30 cellular contexts compared by ENCODE assay signal in the genomic region with DNA sequence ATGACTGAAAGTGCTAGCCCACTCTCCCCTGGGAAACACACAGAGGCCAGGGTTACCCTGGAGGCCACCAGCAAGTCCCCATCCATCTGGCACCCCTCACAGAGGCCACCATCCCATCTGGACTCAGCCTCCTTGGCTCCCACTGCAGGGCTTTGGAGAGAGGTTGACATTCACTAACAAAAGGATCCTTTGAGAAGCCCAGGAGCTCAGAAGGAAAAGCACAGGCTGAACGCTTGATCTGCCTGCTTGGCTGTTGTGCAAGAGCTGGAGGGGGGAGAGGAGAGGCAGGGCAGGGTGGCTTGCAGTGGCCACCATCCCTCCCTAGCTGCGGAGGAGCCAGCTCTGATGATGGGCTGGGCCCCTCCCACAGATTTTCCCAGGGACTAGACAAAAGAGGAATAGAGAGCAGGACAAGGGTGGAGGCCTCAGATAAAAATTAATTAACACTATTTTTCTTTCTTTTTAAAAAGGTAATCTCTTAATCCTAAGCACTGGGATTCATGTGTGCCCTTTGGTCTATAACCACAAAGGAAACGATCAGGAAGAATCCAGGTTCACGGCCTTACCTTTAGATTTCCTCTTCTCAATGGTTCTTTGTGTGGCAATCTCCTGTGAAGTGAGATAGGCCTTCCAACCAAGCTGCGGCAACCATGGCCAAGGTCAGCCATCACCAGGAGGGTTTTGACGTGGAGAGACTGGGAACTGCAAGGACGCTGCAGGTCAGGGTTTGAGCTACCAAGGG.
DNase-seq lines count a peak whose midpoint lies in the region; TF ChIP-seq lines count a peak whose summit lies in the region.
"Had no signal": no experiment of that assay in that cellular context is flagged by ENCODE, and none has a peak within 500 bp of the region (broad histone marks: within the 10 kb centered on the region; RNA-seq: fewer than 3 reads in every experiment).

No MANE protein-coding gene starts in this region.

- in situ Hi-C loops in brain microvascular endothelial cell (cut with HindIII; ENCODE audit: low pct_ligation_motif_present, low sequenced_read_pairs) = no loop called here

- no peaks in the 10 kb centered on the region for H3K36me3 ChIP-seq in brain microvascular endothelial cell (replicated peaks)
- H3K36me3 ChIP-seq: BE2C, cardiac muscle cell, HAP-1, SJCRH30, upper lobe of left lung had no signal

- peak overlapping the region; percentile 89 for H3K27ac Mint-ChIP-seq in glutamatergic neuron (ENCODE audit: unreplicated experiment)
- H3K27ac Mint-ChIP-seq: activated CD4-positive, alpha-beta memory T cell treated with anti-CD3 and anti-CD28 coated beads for 36 hours; activated naive CD4-positive, alpha-beta T cell treated with anti-CD3 and anti-CD28 coated beads, Interleukin-2, amount 50 U/mL, for 24 hours; activated T-helper 17 cell treated with anti-CD3 and anti-CD28 coated beads, Interleukin-2, amount 50 U/mL, for 72 hours; effector memory CD8-positive, alpha-beta T cell had no signal

- peaks cover 4% of the 10 kb centered on the region for H3K27me3 Mint-ChIP-seq in glutamatergic neuron (ENCODE audit: unreplicated experiment)
- H3K27me3 Mint-ChIP-seq: activated CD4-positive, alpha-beta memory T cell treated with anti-CD3 and anti-CD28 coated beads for 36 hours; activated T-helper 17 cell treated with anti-CD3 and anti-CD28 coated beads, Interleukin-2, amount 50 U/mL, for 72 hours; effector memory CD8-positive, alpha-beta T cell had no signal

- no peak overlapping the region for H3K4me3 Mint-ChIP-seq in glutamatergic neuron (ENCODE audit: unreplicated experiment)
- H3K4me3 Mint-ChIP-seq: activated CD4-positive, alpha-beta memory T cell treated with anti-CD3 and anti-CD28 coated beads for 36 hours; activated naive CD4-positive, alpha-beta T cell treated with anti-CD3 and anti-CD28 coated beads, Interleukin-2, amount 50 U/mL, for 24 hours; activated T-helper 17 cell treated with anti-CD3 and anti-CD28 coated beads, Interleukin-2, amount 50 U/mL, for 72 hours; effector memory CD8-positive, alpha-beta T cell had no signal

- H3K4me1 Mint-ChIP-seq in glutamatergic neuron (ENCODE audit: low read depth, unreplicated experiment) = peaks cover 12% of the 10 kb centered on the region
- H3K4me1 Mint-ChIP-seq: activated naive CD4-positive, alpha-beta T cell treated with anti-CD3 and anti-CD28 coated beads, Interleukin-2, amount 50 U/mL, for 24 hours; activated T-helper 17 cell treated with anti-CD3 and anti-CD28 coated beads, Interleukin-2, amount 50 U/mL, for 72 hours had no signal

- no peak overlapping the region for H3K27ac ChIP-seq in brain microvascular endothelial cell
- H3K27ac ChIP-seq: cardiac muscle cell, foreskin keratinocyte, SJCRH30, skin epidermis, upper lobe of left lung had no signal

- TF ChIP-seq CTCF in NB4 (IDR thresholded peaks at IDR 0.05; ENCODE audit: low read depth, low read length) (no peak), glutamatergic neuron (IDR thresholded peaks at IDR 0.05; ENCODE audit: partially characterized antibody, unreplicated experiment) (no peak), brain microvascular endothelial cell (IDR thresholded peaks at IDR 0.05; ENCODE audit: low read depth, low read length, missing control alignments) (no peak)

- H3K36me3 Mint-ChIP-seq in glutamatergic neuron (ENCODE audit: unreplicated experiment) = peaks cover 18% of the 10 kb centered on the region
- H3K36me3 Mint-ChIP-seq: activated CD4-positive, alpha-beta memory T cell treated with anti-CD3 and anti-CD28 coated beads for 36 hours had no signal

- no peaks in the 10 kb centered on the region for H3K27me3 ChIP-seq in brain microvascular endothelial cell (replicated peaks)
- H3K27me3 ChIP-seq: BE2C, cardiac muscle cell, foreskin keratinocyte, SJCRH30, upper lobe of left lung had no signal

- TF ChIP-seq POLR2A in NB4 (IDR thresholded peaks at IDR 0.05; ENCODE audit: extremely low read depth, insufficient read length) = no peak

- peak; percentile 49 for DNase-seq in COLO829 (ENCODE audit: low spot score)
- peak; percentile 12 for DNase-seq in NB4 (ENCODE audit: low read depth)
- DNase-seq in glutamatergic neuron = peak; percentile 19
- DNase-seq in pons (ENCODE audit: low spot score) = peak; percentile 64
- no peak for DNase-seq in NCI-H510A (lab: John Stamatoyannopoulos, UW)
- no peak for DNase-seq in brain microvascular endothelial cell
- no peak for DNase-seq in NCI-H1417 (lab: John Stamatoyannopoulos, UW)
- DNase-seq in NCI-H1694 (lab: John Stamatoyannopoulos, UW) = no peak
- DNase-seq: activated CD4-positive, alpha-beta memory T cell treated with anti-CD3 and anti-CD28 coated beads for 36 hours; activated CD4-positive, CD25-positive, alpha-beta regulatory T cell treated with anti-CD3 and anti-CD28 coated beads, Interleukin-2, amount 50 U/mL, for 72 hours; activated CD8-positive, alpha-beta memory T cell treated with anti-CD3 and anti-CD28 coated beads, Interleukin-2, amount 50 U/mL, for 4 hours; BE2C; cortex of kidney; DMS79; effector memory CD8-positive, alpha-beta T cell; erythroblast; foreskin keratinocyte; Kasumi-1; left colon; mammary epithelial cell; NCI-H2081 treated with DMSO at 0.1 percent for 48 hours; NCI-H226; NCI-H748 treated with DMSO at 0.1 percent for 48 hours; SJCRH30; upper lobe of left lung had no signal

- H3K4me3 ChIP-seq in NB4 (ENCODE audit: low read depth, low read length) = no peak overlapping the region
- H3K4me3 ChIP-seq in brain microvascular endothelial cell (ENCODE audit: low read depth, low read length) = no peak overlapping the region
- H3K4me3 ChIP-seq: cardiac muscle cell, HAP-1, SJCRH30, skin epidermis, upper lobe of left lung had no signal

- peaks cover 4% of the 10 kb centered on the region for H3K9me3 Mint-ChIP-seq in glutamatergic neuron (ENCODE audit: unreplicated experiment)

Comparison
In these comparisons a context has a peak if more than half of its experiments do, and no peak if none do; other contexts are left out.
1. DNase-seq: peak in COLO829 (single experiment), NB4 (single experiment), glutamatergic neuron (single experiment) and pons (single experiment); none in NCI-H510A (single experiment), brain microvascular endothelial cell (single experiment), NCI-H1417 (0 of 3) and NCI-H1694 (single experiment).